In the genomic region with DNA sequence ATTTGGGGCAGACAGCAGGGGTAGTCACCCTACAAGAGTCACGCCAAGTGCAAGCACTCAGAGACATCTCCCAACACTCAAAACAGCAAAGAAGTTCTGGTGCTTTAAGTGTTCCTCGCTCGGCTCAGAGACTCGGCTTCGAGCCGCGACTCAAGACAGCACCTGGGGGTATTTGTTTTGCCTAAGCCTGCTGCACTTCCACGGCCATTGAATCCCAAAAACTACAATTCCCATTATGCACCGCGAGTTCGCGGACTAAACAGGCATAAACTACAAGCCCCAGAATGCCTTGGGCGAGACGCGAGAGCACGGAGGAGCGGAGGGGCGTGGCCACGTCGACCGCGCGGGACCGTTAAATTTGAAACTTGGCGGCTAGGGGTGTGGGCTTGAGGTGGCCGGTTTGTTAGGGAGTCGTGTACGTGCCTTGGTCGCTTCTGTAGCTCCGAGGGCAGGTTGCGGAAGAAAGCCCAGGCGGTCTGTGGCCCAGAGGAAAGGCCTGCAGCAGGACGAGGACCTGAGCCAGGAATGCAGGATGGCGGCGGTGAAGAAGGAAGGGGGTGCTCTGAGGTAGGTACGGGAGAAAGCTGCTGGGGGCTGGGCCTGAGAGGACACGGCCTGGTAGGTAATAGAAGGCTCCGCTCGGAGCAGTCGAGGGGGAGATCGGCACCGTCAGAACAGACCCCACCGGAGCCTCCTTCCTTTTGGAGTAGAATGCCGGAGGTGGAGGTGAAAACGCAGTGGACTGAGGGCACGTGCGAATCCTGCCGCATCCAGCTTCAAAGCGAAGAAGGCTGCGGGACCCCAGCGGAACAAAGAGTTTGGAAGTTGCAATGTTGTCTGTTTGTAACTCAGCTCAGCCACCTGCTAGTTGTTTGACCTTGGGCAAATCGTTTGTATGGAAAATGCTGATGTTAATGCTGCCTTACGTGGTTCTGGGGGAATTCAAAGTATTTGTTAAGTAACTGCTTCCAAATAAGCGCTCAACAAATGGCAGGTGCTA, we compare ENCODE assay signal across 8 cellular contexts. TPM values are rescaled to one million over a fixed set of nuclear protein-coding genes. Genes with fewer than 3 reads are reported as not detected.
DNase-seq lines count a peak whose midpoint lies in the region; ATAC-seq lines count a peak whose summit lies in the region.

TSS of gene BUB1B (plus strand) at position 381 of the 1,000 bp plus-strand sequence. CDS start at position 533, 152 bp downstream.

- no peak within 1 kb of the TSS for H3K9ac ChIP-seq in muscle layer of colon (ENCODE audit: low read length)

- ATAC-seq in GM21619 (IDR thresholded peaks at IDR 0.05; ENCODE audit: unreplicated experiment) (peak; percentile 74), esophagus mucosa (peak; percentile 95)

- H3K27me3 ChIP-seq in muscle layer of colon (ENCODE audit: control insufficient read depth in 1 of 2, insufficient read depth in 2 of 2, low read length in 2 of 2) = no peaks in the 10 kb centered on the region

- peaks cover 5% of the 10 kb centered on the region for H3K4me1 ChIP-seq in muscle layer of colon (ENCODE audit: insufficient read depth, low read length)

- H3K27ac ChIP-seq in muscle layer of colon (ENCODE audit: low read depth, low read length) = peak within 1 kb of the TSS; percentile 29

- H3K36me3 ChIP-seq in muscle layer of colon (ENCODE audit: insufficient read depth, low read length) = no peaks in the 10 kb centered on the region

- peak; percentile 96 for DNase-seq in DMS53 (lab: John Stamatoyannopoulos, UW)
- DNase-seq in Jurkat, Clone E6-1 (ENCODE audit: low read depth, low spot score) = peak; percentile 95
- DNase-seq in OCI-M2 (lab: John Stamatoyannopoulos, UW; ENCODE audit: unreplicated experiment) = peak; percentile 14
- DNase-seq in activated T-cell treated with anti-CD3 and anti-CD28 coated beads for 24 hours (ENCODE audit: low read depth) = peak; percentile 92
- peak; percentile 94 for DNase-seq in stimulated activated CD8-positive, alpha-beta memory T cell treated with anti-CD3 and anti-CD28 coated beads, Interleukin-4, amount 100 ng/mL, for 48 hours

- H3K4me3 ChIP-seq in Jurkat, Clone E6-1 (ENCODE audit: low read length) = peak within 1 kb of the TSS; percentile 98
- peak within 1 kb of the TSS; percentile 63 to 87 for H3K4me3 ChIP-seq in muscle layer of colon (ENCODE audit: low read depth in 1 of 2, low read length in 2 of 2)

- no peaks in the 10 kb centered on the region for H3K9me3 ChIP-seq in muscle layer of colon (ENCODE audit: low read length)

RNA-seq across cellular contexts. Expression of gene BUB1B, which starts in this region (rescaled TPM):
- polyA plus RNA-seq in Jurkat, Clone E6-1 (2012; ENCODE audit: insufficient read depth, insufficient read length) = 138 TPM
- total RNA-seq in esophagus mucosa = 15.3 TPM

Comparison
In these comparisons a context has a peak if more than half of its experiments do, and no peak if none do; other contexts are left out.
1. Peak in every context shown above with its lines: DNase-seq, ATAC-seq, H3K4me3 ChIP-seq and H3K27ac ChIP-seq.
2. DNase-seq: peak in every context shown above with its lines; median percentile 96 in DMS53; 95 in Jurkat, Clone E6-1; 94 in stimulated activated CD8-positive, alpha-beta memory T cell treated with anti-CD3 and anti-CD28 coated beads, Interleukin-4, amount 100 ng/mL, for 48 hours; 92 in activated T-cell treated with anti-CD3 and anti-CD28 coated beads for 24 hours; 14 in OCI-M2.